ENCODE assay signal across 12 cellular contexts in genomic region chr2:60531638-60532216, GRCh38. TPM values are rescaled to one million over a fixed set of nuclear protein-coding genes. Genes with fewer than 3 reads are reported as not detected.
A peak's percentile ranks its signal among the peaks of the same experiment; 100 is the strongest.
DNase-seq lines count a peak whose midpoint lies in the region; ATAC-seq and TF ChIP-seq lines count a peak whose summit lies in the region.
"Had no signal": no experiment of that assay in that cellular context is flagged by ENCODE, and none has a peak within 500 bp of the region (broad histone marks: within the 10 kb centered on the region; RNA-seq: fewer than 3 reads in every experiment).

No MANE protein-coding gene starts in this region.

- in situ Hi-C loops in KBM-7 (cut with MboI; ENCODE audit: low pct_unique_long_range_greater_than_20kb, low sequenced_read_pairs) = no loop called here

- no peak for TF ChIP-seq POLR2A in testis (IDR thresholded peaks at IDR 0.05)

- no peaks in the 10 kb centered on the region for H3K4me1 ChIP-seq in testis

- no peak for TF ChIP-seq CTCF in testis (IDR thresholded peaks at IDR 0.05)

- DNase-seq in COLO668 (lab: John Stamatoyannopoulos, UW; ENCODE audit: unreplicated experiment) = peak; percentile 45
- peak; percentile 48 for DNase-seq in KBM-7
- DNase-seq in naive B cell = no peak
- DNase-seq in SK-N-DZ (ENCODE audit: low spot score) = no peak
- DNase-seq in testis = no peak
- DNase-seq: C1 segment of cervical spinal cord, mammary epithelial cell had no signal

- H3K4me3 ChIP-seq in testis = no peak overlapping the region

- ATAC-seq in naive B cell (ENCODE audit: low read depth in 2 of 2) (peak; percentile 17 to 25), GM18498 (IDR thresholded peaks at IDR 0.05; ENCODE audit: unreplicated experiment) (no peak), GM21737 (IDR thresholded peaks at IDR 0.05; ENCODE audit: unreplicated experiment) (no peak)

- peaks cover 92% of the 10 kb centered on the region for H3K4me1 Mint-ChIP-seq in dendritic cell treated with granulocyte-macrophage colony-stimulating factor and Interleukin-4, amounts not matched to agents 40 ng/mL and 50 ng/mL, for 4 days (ENCODE audit: low read depth)
- H3K4me1 Mint-ChIP-seq in naive B cell = peaks cover 95 to 100% (median 99%) of the 10 kb centered on the region in 3 donors
- H3K4me1 Mint-ChIP-seq: central memory CD8-positive, alpha-beta T cell had no signal

- H3K9me3 ChIP-seq in testis = no peaks in the 10 kb centered on the region

- H3K36me3 ChIP-seq in testis (ENCODE audit: low read depth, missing control alignments) = no peaks in the 10 kb centered on the region

- 70 to 75% methylated on average over 13 of the region's 13 CpGs for WGBS in testis, 2 donors

- intact Hi-C loops in dendritic cell treated with granulocyte-macrophage colony-stimulating factor and Interleukin-4, amounts not matched to agents 40 ng/mL and 50 ng/mL, for 4 days (cut with micrococcal nuclease) = no loop called here
- intact Hi-C loops in testis (cut with DNase I; ENCODE audit: low total_unique reads) = no loop called here

- no peak overlapping the region for H3K4me3 Mint-ChIP-seq in dendritic cell treated with granulocyte-macrophage colony-stimulating factor and Interleukin-4, amounts not matched to agents 40 ng/mL and 50 ng/mL, for 4 days
- H3K4me3 Mint-ChIP-seq in naive B cell = peak overlapping the region; percentile 77 to 89 (median 83)
- H3K4me3 Mint-ChIP-seq: activated T-helper 1 cell treated with anti-CD3 and anti-CD28 coated beads, Interleukin-12 subunit alpha, Interleukin-12 subunit beta, Interleukin-2, Interleukin-4 antibody, amounts not matched to agents 30 ng/mL and 10 ng/mL and 1 ng/mL, durations not matched to agents 14 hours and 24 hours and 36 hours; central memory CD8-positive, alpha-beta T cell had no signal

- H3K36me3 Mint-ChIP-seq in dendritic cell treated with granulocyte-macrophage colony-stimulating factor and Interleukin-4, amounts not matched to agents 40 ng/mL and 50 ng/mL, for 4 days (ENCODE audit: low read depth) = peaks cover 44% of the 10 kb centered on the region
- peaks cover 31 to 33% of the 10 kb centered on the region in 2 donors for H3K36me3 Mint-ChIP-seq in naive B cell

- no peaks in the 10 kb centered on the region for H3K27me3 ChIP-seq in testis

- H3K27ac ChIP-seq in testis = no peak overlapping the region

- peak overlapping the region; percentile 68 for H3K27ac Mint-ChIP-seq in dendritic cell treated with granulocyte-macrophage colony-stimulating factor and Interleukin-4, amounts not matched to agents 40 ng/mL and 50 ng/mL, for 4 days
- H3K27ac Mint-ChIP-seq in naive B cell = peak overlapping the region; percentile 87 to 98 (median 95)
- H3K27ac Mint-ChIP-seq: activated T-helper 1 cell treated with anti-CD3 and anti-CD28 coated beads, Interleukin-12 subunit alpha, Interleukin-12 subunit beta, Interleukin-2, Interleukin-4 antibody, amounts not matched to agents 30 ng/mL and 10 ng/mL and 1 ng/mL, durations not matched to agents 14 hours and 24 hours and 36 hours had no signal

- no peaks in the 10 kb centered on the region for H3K9me3 Mint-ChIP-seq in dendritic cell treated with granulocyte-macrophage colony-stimulating factor and Interleukin-4, amounts not matched to agents 40 ng/mL and 50 ng/mL, for 4 days
- H3K9me3 Mint-ChIP-seq in naive B cell = no peaks in the 10 kb centered on the region
- H3K9me3 Mint-ChIP-seq: activated T-helper 1 cell treated with anti-CD3 and anti-CD28 coated beads, Interleukin-12 subunit alpha, Interleukin-12 subunit beta, Interleukin-2, Interleukin-4 antibody, amounts not matched to agents 30 ng/mL and 10 ng/mL and 1 ng/mL, durations not matched to agents 14 hours and 24 hours and 36 hours; central memory CD8-positive, alpha-beta T cell had no signal

- H3K27me3 Mint-ChIP-seq in dendritic cell treated with granulocyte-macrophage colony-stimulating factor and Interleukin-4, amounts not matched to agents 40 ng/mL and 50 ng/mL, for 4 days = no peaks in the 10 kb centered on the region
- no peaks in the 10 kb centered on the region for H3K27me3 Mint-ChIP-seq in naive B cell

RNA-seq across cellular contexts. Expression of gene BCL11A, which starts 21.7 kb away (rescaled TPM):
- polyA plus RNA-seq in naive B cell (ENCODE audit: low read depth in 6 of 6) (100 to 1,000 TPM; 152 to 246 (median 192) TPM), testis (ENCODE audit: insufficient read depth, low read depth, low replicate concordance) (5.1 TPM)
- polyA plus RNA-seq in SK-N-DZ (2014; cell fraction: cytosol; rRNA removed) = 12.0 and 17.2 TPM in 2 replicates
- polyA plus RNA-seq in SK-N-DZ (2014; cell fraction: nucleus; rRNA removed) = 20.7 and 24.1 TPM in 2 replicates
- total RNA-seq in testis = 10 to 100 TPM in 1 of 2 donors, 1 to 10 TPM in 1; 4.1 to 11.6 TPM
- total RNA-seq: activated T-helper 1 cell treated with anti-CD3 and anti-CD28 coated beads, Interleukin-12 subunit alpha, Interleukin-12 subunit beta, Interleukin-2, Interleukin-4 antibody, amounts not matched to agents 30 ng/mL and 10 ng/mL and 1 ng/mL, durations not matched to agents 14 hours and 24 hours and 36 hours had no signal

Comparison
In these comparisons a context has a peak if more than half of its experiments do, and no peak if none do; other contexts are left out.
1. DNase-seq: peak in COLO668 (single experiment) and KBM-7 (single experiment); none in naive B cell (single experiment), SK-N-DZ (single experiment) and testis (single experiment).
2. ATAC-seq: peak in naive B cell (2 of 2); none in GM18498 (single experiment) and GM21737 (single experiment).
3. RNA of gene BCL11A, which starts 21.7 kb away (polyA plus RNA-seq): 152 to 246 TPM in naive B cell; 5.1 TPM in testis (single experiment); every median in the first group is over 10 times any median in the second.